20 cellular contexts compared by ENCODE assay signal in genomic region chr11:94673353-94673752, GRCh38.
"Had no signal": no experiment of that assay in that cellular context is flagged by ENCODE, and none has a peak within 500 bp of the region (broad histone marks: within the 10 kb centered on the region; RNA-seq: fewer than 3 reads in every experiment).

No MANE protein-coding gene starts in this region.

- H3K4me1 Mint-ChIP-seq: immature natural killer cell; naive B cell; stimulated activated effector memory CD8-positive, alpha-beta T cell treated with anti-CD3 and anti-CD28 coated beads, Interleukin-12 subunit alpha, Interleukin-12 subunit beta, amount 100 ng/mL, for 72 hours had no signal

- ATAC-seq: esophagus mucosa; left colon; stimulated activated effector memory CD8-positive, alpha-beta T cell treated with anti-CD3 and anti-CD28 coated beads, Interleukin-12 subunit alpha, Interleukin-12 subunit beta, amount 100 ng/mL, for 72 hours; stimulated activated naive CD8-positive, alpha-beta T cell treated with anti-CD3 and anti-CD28 coated beads, Interleukin-15, Interleukin-2, amounts not matched to agents 100 U/mL and 50 U/mL, for 24 hours; upper lobe of right lung had no signal

- H3K27ac Mint-ChIP-seq: immature natural killer cell; naive B cell; nephron progenitor cell; stimulated activated effector memory CD8-positive, alpha-beta T cell treated with anti-CD3 and anti-CD28 coated beads, Interleukin-12 subunit alpha, Interleukin-12 subunit beta, amount 100 ng/mL, for 72 hours had no signal

- H3K27ac ChIP-seq: colonic mucosa, suprapubic skin, thyroid gland, upper lobe of right lung, vagina had no signal

- H3K36me3 Mint-ChIP-seq: immature natural killer cell; naive B cell; stimulated activated effector memory CD8-positive, alpha-beta T cell treated with anti-CD3 and anti-CD28 coated beads, Interleukin-12 subunit alpha, Interleukin-12 subunit beta, amount 100 ng/mL, for 72 hours had no signal

- DNase-seq: colonic mucosa; effector CD8-positive, alpha-beta T cell; immature natural killer cell; kidney; left colon; left ventricle myocardium superior; mesenchymal stem cell; midbrain; naive B cell; nephron progenitor cell; right cardiac atrium; stimulated activated CD4-positive, alpha-beta T cell treated with anti-CD3 and anti-CD28 coated beads, Interleukin-4, amount 100 ng/mL, for 1 hour; stimulated activated CD8-positive, alpha-beta memory T cell treated with anti-CD3 and anti-CD28 coated beads, Interleukin-4, amount 100 ng/mL, for 48 hours; stimulated activated naive CD8-positive, alpha-beta T cell treated with anti-CD3 and anti-CD28 coated beads, Interleukin-15, Interleukin-2, amounts not matched to agents 100 U/mL and 50 U/mL, for 24 hours; thyroid gland; upper lobe of right lung had no signal

- H3K4me3 Mint-ChIP-seq: immature natural killer cell; naive B cell; nephron progenitor cell; stimulated activated effector memory CD8-positive, alpha-beta T cell treated with anti-CD3 and anti-CD28 coated beads, Interleukin-12 subunit alpha, Interleukin-12 subunit beta, amount 100 ng/mL, for 72 hours had no signal

- H3K9me3 Mint-ChIP-seq: immature natural killer cell; stimulated activated effector memory CD8-positive, alpha-beta T cell treated with anti-CD3 and anti-CD28 coated beads, Interleukin-12 subunit alpha, Interleukin-12 subunit beta, amount 100 ng/mL, for 72 hours had no signal
